Comparison of ENCODE assay signal across 15 cellular contexts in genomic region chr18:8711736-8712135, GRCh38.
"Had no signal": no experiment of that assay in that cellular context is flagged by ENCODE, and none has a peak within 500 bp of the region (broad histone marks: within the 10 kb centered on the region; RNA-seq: fewer than 3 reads in every experiment).

No MANE protein-coding gene starts in this region.

- H3K27me3 ChIP-seq: ascending aorta had no signal

- H3K4me3 ChIP-seq: ascending aorta, coronary artery, smooth muscle cell had no signal

- H3K9me3 Mint-ChIP-seq: activated CD4-positive, alpha-beta memory T cell treated with anti-CD3 and anti-CD28 coated beads, Interleukin-2, amount 10 ng/mL, durations not matched to agents 7 days and 5 days; activated naive CD8-positive, alpha-beta T cell treated with anti-CD3 and anti-CD28 coated beads, Interleukin-2, amount 50 U/mL, for 24 hours; naive B cell; stimulated activated effector memory CD8-positive, alpha-beta T cell treated with anti-CD3 and anti-CD28 coated beads, Interleukin-12 subunit alpha, Interleukin-12 subunit beta, amount 100 ng/mL, for 72 hours had no signal

- H3K4me3 Mint-ChIP-seq: activated CD4-positive, alpha-beta memory T cell treated with anti-CD3 and anti-CD28 coated beads, Interleukin-2, amount 10 ng/mL, durations not matched to agents 7 days and 5 days; activated naive CD8-positive, alpha-beta T cell treated with anti-CD3 and anti-CD28 coated beads, Interleukin-2, amount 50 U/mL, for 24 hours; naive B cell; stimulated activated effector memory CD8-positive, alpha-beta T cell treated with anti-CD3 and anti-CD28 coated beads, Interleukin-12 subunit alpha, Interleukin-12 subunit beta, amount 100 ng/mL, for 72 hours had no signal

- H3K4me2 ChIP-seq: smooth muscle cell had no signal

- H3K36me3 ChIP-seq: ascending aorta had no signal

- DNase-seq: activated CD4-positive, alpha-beta memory T cell treated with anti-CD3 and anti-CD28 coated beads, Interleukin-2, amount 10 ng/mL, durations not matched to agents 7 days and 5 days; activated CD8-positive, alpha-beta memory T cell treated with anti-CD3 and anti-CD28 coated beads, Interleukin-2, amount 50 U/mL, for 4 hours; activated naive CD4-positive, alpha-beta T cell treated with Interleukin-2 at 50 U/mL for 16 hours; activated naive CD8-positive, alpha-beta T cell treated with anti-CD3 and anti-CD28 coated beads, Interleukin-2, amount 50 U/mL, for 24 hours; effector CD8-positive, alpha-beta T cell; midbrain; naive B cell; right cardiac atrium; substantia nigra; trophoblast cell had no signal

- H3K79me2 ChIP-seq: parathyroid adenoma had no signal

- H3K27ac Mint-ChIP-seq: activated CD4-positive, alpha-beta memory T cell treated with anti-CD3 and anti-CD28 coated beads, Interleukin-2, amount 10 ng/mL, durations not matched to agents 7 days and 5 days; activated naive CD8-positive, alpha-beta T cell treated with anti-CD3 and anti-CD28 coated beads, Interleukin-2, amount 50 U/mL, for 24 hours; naive B cell; stimulated activated effector memory CD8-positive, alpha-beta T cell treated with anti-CD3 and anti-CD28 coated beads, Interleukin-12 subunit alpha, Interleukin-12 subunit beta, amount 100 ng/mL, for 72 hours had no signal

- ATAC-seq: activated naive CD8-positive, alpha-beta T cell treated with anti-CD3 and anti-CD28 coated beads, Interleukin-2, amount 50 U/mL, for 24 hours; right cardiac atrium; stimulated activated effector memory CD8-positive, alpha-beta T cell treated with anti-CD3 and anti-CD28 coated beads, Interleukin-12 subunit alpha, Interleukin-12 subunit beta, amount 100 ng/mL, for 72 hours had no signal

- H2AFZ ChIP-seq: parathyroid adenoma had no signal

- H3K9me3 ChIP-seq: ascending aorta had no signal

- H3K9ac ChIP-seq: parathyroid adenoma had no signal

- H3K27ac ChIP-seq: ascending aorta, coronary artery, parathyroid adenoma had no signal
